ENCODE assay signal across 13 cellular contexts in the genomic region with DNA sequence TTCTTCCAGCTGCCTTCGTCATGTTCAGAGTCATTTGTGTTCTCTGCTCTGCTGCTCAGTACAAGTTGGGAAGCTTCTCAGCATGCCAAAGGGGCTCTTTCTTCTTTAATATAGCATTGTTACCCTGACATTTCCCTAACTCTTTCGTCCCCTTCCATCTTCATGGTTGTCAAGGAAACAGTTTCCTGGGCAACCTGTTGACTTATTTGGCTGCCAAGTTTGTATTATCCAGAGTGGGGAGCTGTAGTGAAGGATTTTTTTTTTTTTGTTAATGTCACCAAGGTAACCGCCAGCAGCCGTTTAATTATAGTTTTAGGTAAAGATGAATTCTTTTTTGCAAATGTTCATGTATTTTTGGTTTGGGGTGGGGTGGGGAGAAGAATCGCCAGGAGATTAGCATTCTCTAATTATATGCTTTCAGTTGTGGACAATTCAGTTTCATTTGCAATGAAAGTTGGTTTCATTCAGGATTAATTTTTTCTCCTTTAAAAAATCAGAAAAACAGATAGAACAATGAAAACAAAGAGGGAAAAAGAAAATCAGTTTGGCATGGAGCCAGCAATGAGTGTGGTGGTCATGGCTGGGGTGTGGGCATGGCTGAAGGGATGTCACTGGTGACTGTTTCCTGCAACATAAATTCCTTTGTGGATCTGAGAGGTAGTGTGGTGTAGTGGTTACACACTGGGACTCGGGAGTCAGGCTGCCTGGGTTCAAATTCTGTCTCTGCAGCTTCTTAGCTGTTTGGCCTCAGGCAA.
DNase-seq lines count a peak whose midpoint lies in the region; ATAC-seq lines count a peak whose summit lies in the region.
"Had no signal": no experiment of that assay in that cellular context is flagged by ENCODE, and none has a peak within 500 bp of the region (broad histone marks: within the 10 kb centered on the region; RNA-seq: fewer than 3 reads in every experiment).

No MANE protein-coding gene starts in this region.

- POLR2A ChIA-PET in activated CD4-positive, alpha-beta memory T cell treated with anti-CD3 and anti-CD28 coated beads for 36 hours (lab: Charles Lee) = no interaction called here

- peaks cover 42% of the 10 kb centered on the region for H3K27me3 Mint-ChIP-seq in activated CD4-positive, alpha-beta memory T cell treated with anti-CD3 and anti-CD28 coated beads for 36 hours
- H3K27me3 Mint-ChIP-seq in immature natural killer cell (ENCODE audit: low read depth in 3 of 3) = peaks cover 13 to 16% (median 14%) of the 10 kb centered on the region in 3 donors

- CTCF ChIA-PET in activated CD4-positive, alpha-beta memory T cell treated with anti-CD3 and anti-CD28 coated beads for 36 hours (lab: Charles Lee) = no interaction called here

- no peaks in the 10 kb centered on the region for H3K9me3 Mint-ChIP-seq in activated CD4-positive, alpha-beta memory T cell treated with anti-CD3 and anti-CD28 coated beads for 36 hours
- H3K9me3 Mint-ChIP-seq in immature natural killer cell = no peaks in the 10 kb centered on the region
- H3K9me3 Mint-ChIP-seq: memory B cell had no signal

- no peak overlapping the region for H3K27ac Mint-ChIP-seq in activated CD4-positive, alpha-beta memory T cell treated with anti-CD3 and anti-CD28 coated beads for 36 hours
- H3K27ac Mint-ChIP-seq in immature natural killer cell = no peak overlapping the region
- H3K27ac Mint-ChIP-seq: activated naive CD8-positive, alpha-beta T cell; memory B cell had no signal

- DNase-seq in NCI-H524 (lab: John Stamatoyannopoulos, UW) = peak; percentile 54 to 56
- no peak for DNase-seq in NCI-H524 treated with DMSO at 0.1 percent for 48 hours (lab: John Stamatoyannopoulos, UW)
- peak; percentile 86 for DNase-seq in NCI-H748 (lab: John Stamatoyannopoulos, UW; ENCODE audit: unreplicated experiment)
- no peak for DNase-seq in kidney glomerular epithelial cell (lab: John Stamatoyannopoulos, UW)
- no peak for DNase-seq in activated CD4-positive, CD25-positive, alpha-beta regulatory T cell treated with anti-CD3 and anti-CD28 coated beads, Interleukin-2, amount 50 U/mL, for 72 hours
- no peak for DNase-seq in activated CD4-positive, alpha-beta memory T cell treated with anti-CD3 and anti-CD28 coated beads for 36 hours
- DNase-seq in immature natural killer cell = no peak
- DNase-seq: DMS53; stimulated activated CD8-positive, alpha-beta memory T cell treated with anti-CD3 and anti-CD28 coated beads, Interleukin-4, amount 100 ng/mL, for 48 hours; upper lobe of right lung had no signal

- H3K36me3 Mint-ChIP-seq in activated CD4-positive, alpha-beta memory T cell treated with anti-CD3 and anti-CD28 coated beads for 36 hours = no peaks in the 10 kb centered on the region
- no peaks in the 10 kb centered on the region for H3K36me3 Mint-ChIP-seq in immature natural killer cell
- H3K36me3 Mint-ChIP-seq: activated naive CD8-positive, alpha-beta T cell; memory B cell had no signal

- peak; percentile 33 for ATAC-seq in esophagus mucosa
- ATAC-seq: upper lobe of right lung had no signal

- H3K4me1 Mint-ChIP-seq in activated CD4-positive, alpha-beta memory T cell treated with anti-CD3 and anti-CD28 coated beads for 36 hours (ENCODE audit: low read depth) = peaks cover 12% of the 10 kb centered on the region
- peaks cover 11 to 14% of the 10 kb centered on the region in 2 donors for H3K4me1 Mint-ChIP-seq in immature natural killer cell

- H3K4me3 Mint-ChIP-seq in activated CD4-positive, alpha-beta memory T cell treated with anti-CD3 and anti-CD28 coated beads for 36 hours = no peak overlapping the region
- no peak overlapping the region for H3K4me3 Mint-ChIP-seq in immature natural killer cell
- H3K4me3 Mint-ChIP-seq: activated naive CD8-positive, alpha-beta T cell; memory B cell had no signal

- intact Hi-C loops in activated CD4-positive, alpha-beta memory T cell treated with anti-CD3 and anti-CD28 coated beads for 36 hours (cut with micrococcal nuclease) = no loop called here

Comparison
In these comparisons a context has a peak if more than half of its experiments do, and no peak if none do; other contexts are left out.
1. DNase-seq: peak in NCI-H524 (2 of 2) and NCI-H748 (single experiment); none in NCI-H524 treated with DMSO at 0.1 percent for 48 hours (single experiment), kidney glomerular epithelial cell (single experiment), activated CD4-positive, CD25-positive, alpha-beta regulatory T cell treated with anti-CD3 and anti-CD28 coated beads, Interleukin-2, amount 50 U/mL, for 72 hours (single experiment), activated CD4-positive, alpha-beta memory T cell treated with anti-CD3 and anti-CD28 coated beads for 36 hours (single experiment) and immature natural killer cell (0 of 3).